ENCODE assay signal across 25 cellular contexts in genomic region chr17:4891405-4892062, GRCh38. TPM values are rescaled to one million over a fixed set of nuclear protein-coding genes. Genes with fewer than 3 reads are reported as not detected.
DNase-seq lines count a peak whose midpoint lies in the region; ATAC-seq, FAIRE-seq and TF ChIP-seq lines count a peak whose summit lies in the region.
"Had no signal": no experiment of that assay in that cellular context is flagged by ENCODE, and none has a peak within 500 bp of the region (broad histone marks: within the 10 kb centered on the region; RNA-seq: fewer than 3 reads in every experiment).

No MANE protein-coding gene starts in this region.

- no peak overlapping the region for H3K4me2 ChIP-seq in smooth muscle cell
- H3K4me2 ChIP-seq: GM23338, KMS-11 had no signal

- H3K4me3 ChIP-seq in right lobe of liver, result no peak overlapping the region
- no peak overlapping the region for H3K4me3 ChIP-seq in smooth muscle cell
- H3K4me3 ChIP-seq: GM23338 had no signal

- H3K9ac ChIP-seq in smooth muscle cell (ENCODE audit: low read depth), result no peak overlapping the region
- H3K9ac ChIP-seq: KMS-11 had no signal

- CTCF ChIA-PET in RWPE1 (lab: Yijun Ruan, JAX), result no interaction called here

- TF ChIP-seq CTCF in D721Med (IDR thresholded peaks at IDR 0.05; ENCODE audit: insufficient read depth, missing control alignments), result no peak
- TF ChIP-seq CTCF in RWPE1 (conservative IDR thresholded peaks at IDR 0.05; ENCODE audit: low read depth), result no peak
- no peak for TF ChIP-seq CTCF in right lobe of liver (IDR thresholded peaks at IDR 0.05)
- TF ChIP-seq CTCF in smooth muscle cell (IDR thresholded peaks at IDR 0.05; ENCODE audit: borderline replicate concordance, insufficient read depth, poor library complexity, severe bottlenecking), result no peak
- no peak for TF ChIP-seq CTCF in omental fat pad (IDR thresholded peaks at IDR 0.05)

- H3K9me3 ChIP-seq in right lobe of liver (no peaks in the 10 kb centered on the region), smooth muscle cell (replicated peaks; ENCODE audit: low read depth) (no peaks in the 10 kb centered on the region)
- H3K9me3 ChIP-seq: BE2C had no signal

- H2AFZ ChIP-seq in smooth muscle cell (ENCODE audit: low read depth), result no peak overlapping the region
- H2AFZ ChIP-seq: GM23338 had no signal

- no peaks in the 10 kb centered on the region for H3F3A ChIP-seq in smooth muscle cell (ENCODE audit: low read depth)

- DNase-seq in D721Med (ENCODE audit: insufficient read length, low spot score) (peak; percentile 8), RWPE1 (ENCODE audit: low spot score) (no peak), epidermal melanocyte (ENCODE audit: insufficient read length, low spot score) (peak; percentile 1), right lobe of liver (peak; percentile 40 to 54 (median 49)), AG08395 (ENCODE audit: low spot score) (no peak), NCI-H510A (lab: John Stamatoyannopoulos, UW) (no peak), smooth muscle cell (lab: John Stamatoyannopoulos, UW; ENCODE audit: unreplicated experiment) (no peak), omental fat pad (ENCODE audit: low spot score) (no peak)
- DNase-seq: BE2C, DMS79 treated with DMSO at 0.1 percent for 48 hours, GF-D8, HCEC 1CT, MM.1S, NCI-H2029, NCI-H446, NCI-H526 treated with DMSO at 0.1 percent for 48 hours, SHP77 treated with DMSO at 0.1 percent for 48 hours had no signal

- no peaks in the 10 kb centered on the region for H3K27me3 ChIP-seq in right lobe of liver
- no peaks in the 10 kb centered on the region for H3K27me3 ChIP-seq in smooth muscle cell (ENCODE audit: low read depth)
- H3K27me3 ChIP-seq: BE2C had no signal

- TF ChIP-seq POLR2A in right lobe of liver (IDR thresholded peaks at IDR 0.05), result no peak

- 88% methylated on average over 8 of the region's 27 CpGs for whole genome bisulfite sequencing in right lobe of liver (ENCODE audit: insufficient coverage, low coverage, low lambda C conversion rate, missing lambda C conversion rate)
- WGBS in smooth muscle cell (ENCODE audit: low lambda C conversion rate), result 96% methylated on average over 27 of the region's 27 CpGs

- H4K20me1 ChIP-seq in smooth muscle cell (ENCODE audit: low read depth), result no peaks in the 10 kb centered on the region

- POLR2A ChIA-PET in RWPE1 (lab: Yijun Ruan, JAX; ENCODE audit: low non-redundant PET), result no interaction called here

- H3K79me2 ChIP-seq in smooth muscle cell (ENCODE audit: low read depth), result no peaks in the 10 kb centered on the region

- H3K4me1 ChIP-seq in right lobe of liver (no peaks in the 10 kb centered on the region), smooth muscle cell (ENCODE audit: low read depth) (no peaks in the 10 kb centered on the region)
- H3K4me1 ChIP-seq: BE2C had no signal

- H3K27ac ChIP-seq in RWPE1 (peak overlapping the region; percentile 27; the same call in 1 of the 2 replicates), right lobe of liver (no peak overlapping the region), smooth muscle cell (ENCODE audit: low read depth) (no peak overlapping the region)
- H3K27ac ChIP-seq: 22Rv1, KMS-11 had no signal

- H3K36me3 ChIP-seq in right lobe of liver, result peaks cover 0 to 62% (median 18%) of the 10 kb centered on the region in 4 donors
- H3K36me3 ChIP-seq in smooth muscle cell (ENCODE audit: low read depth), result no peaks in the 10 kb centered on the region

- ATAC-seq in right lobe of liver, result no peak
- no peak for ATAC-seq in omental fat pad (ENCODE audit: low FRiP score)
- ATAC-seq: GM23338, Panc1 had no signal

- FAIRE-seq in D721Med (lab: Jason Lieb, UNC), result no peak
- FAIRE-seq: GM12892 had no signal

- intact Hi-C loops in right lobe of liver (cut with DNase I), result no loop called here

RNA-seq across cellular contexts. Expression of gene C17orf107, which starts 7.8 kb away (rescaled TPM):
- total RNA-seq in right lobe of liver (1 to 10 TPM; 1.6 to 4.0 (median 3.2) TPM), smooth muscle cell (5.0 and 9.9 TPM in 2 replicates), omental fat pad (1 to 10 TPM in 3 of 4 donors, under 1 TPM in 1; 0.63 to 8.4 (median 3.3) TPM)
- 10.7 and 14.1 TPM in 2 replicates for polyA plus RNA-seq in smooth muscle cell

RNA-seq across cellular contexts. Expression of gene CHRNE, which starts 11.4 kb away (rescaled TPM):
- total RNA-seq in right lobe of liver, result 1 to 10 TPM; 1.4 to 2.9 (median 2.0) TPM
- 1.7 and 4.3 TPM in 2 replicates for total RNA-seq in smooth muscle cell
- polyA plus RNA-seq in smooth muscle cell, result 0.83 and 2.7 TPM in 2 replicates
- 1 to 10 TPM in 3 of 4 donors, under 1 TPM in 1; 0.50 to 3.6 (median 1.5) TPM for total RNA-seq in omental fat pad
- total RNA-seq: HT1080 had no signal

RNA-seq across cellular contexts. Expression of gene GP1BA, which starts 40.5 kb away (rescaled TPM):
- total RNA-seq in right lobe of liver (under 1 TPM in 3 of 6 experiments, not detected in 3; 0.13 to 0.20 (median 0.15) TPM), smooth muscle cell (not detected in 2 replicates), omental fat pad (not detected)
- polyA plus RNA-seq in smooth muscle cell, result 0.07 and 0.41 TPM in 2 replicates
- total RNA-seq: CD8-positive, alpha-beta memory T cell; GM23338; HT1080; OCI-LY7 had no signal
- polyA plus RNA-seq: CD8-positive, alpha-beta memory T cell had no signal

RNA-seq across cellular contexts. Expression of gene SLC25A11, which starts 48.3 kb away (rescaled TPM):
- total RNA-seq in right lobe of liver (10 to 100 TPM; 32.6 to 64.2 (median 41.0) TPM), smooth muscle cell (29.9 and 39.3 TPM in 2 replicates), omental fat pad (10 to 100 TPM; 38.9 to 74.2 (median 47.1) TPM)
- 64.9 and 67.5 TPM in 2 replicates for polyA plus RNA-seq in smooth muscle cell

RNA-seq across cellular contexts. Expression of gene RNF167, which starts 48.5 kb away (rescaled TPM):
- total RNA-seq in right lobe of liver, result 10 to 100 TPM; 52.1 to 73.5 (median 57.5) TPM
- total RNA-seq in smooth muscle cell, result 23.7 and 39.6 TPM in 2 replicates
- 59.4 and 61.6 TPM in 2 replicates for polyA plus RNA-seq in smooth muscle cell
- 10 to 100 TPM; 24.5 to 34.4 (median 32.0) TPM for total RNA-seq in omental fat pad

Comparison
In these comparisons a context has a peak if more than half of its experiments do, and no peak if none do; other contexts are left out.
1. DNase-seq: peak in D721Med (single experiment), epidermal melanocyte (single experiment) and right lobe of liver (3 of 3); none in RWPE1 (single experiment), AG08395 (single experiment), NCI-H510A (single experiment), smooth muscle cell (single experiment) and omental fat pad (single experiment).